15 cellular contexts compared by ENCODE assay signal in genomic region chr1:2403273-2403672, GRCh38.
"Had no signal": no experiment of that assay in that cellular context is flagged by ENCODE, and none has a peak within 500 bp of the region (broad histone marks: within the 10 kb centered on the region; RNA-seq: fewer than 3 reads in every experiment).

No MANE protein-coding gene starts in this region.

- H3K27me3 ChIP-seq: neutrophil, pancreas, sigmoid colon, testis had no signal

- H3K36me3 Mint-ChIP-seq: natural killer cell had no signal

- H3K9me3 Mint-ChIP-seq: activated naive CD4-positive, alpha-beta T cell treated with anti-CD3 and anti-CD28 coated beads, Interleukin-2, amount 50 U/mL, for 24 hours; activated T-cell treated with anti-CD3 and anti-CD28 coated beads, Interleukin-2, amount 50 U/mL, for 72 hours; effector memory CD8-positive, alpha-beta T cell; natural killer cell; stimulated activated memory B cell treated with anti-CD40 and anti-IgM and Interleukin-4, amounts not matched to agents 10 μg/mL and 1 μg/mL and 100 μg/mL, for 72 hours; type B pancreatic cell had no signal

- H3K27me3 Mint-ChIP-seq: activated naive CD4-positive, alpha-beta T cell treated with anti-CD3 and anti-CD28 coated beads, Interleukin-2, amount 50 U/mL, for 24 hours; effector memory CD8-positive, alpha-beta T cell; stimulated activated memory B cell treated with anti-CD40 and anti-IgM and Interleukin-4, amounts not matched to agents 10 μg/mL and 1 μg/mL and 100 μg/mL, for 72 hours; type B pancreatic cell had no signal

- DNase-seq: activated CD4-positive, alpha-beta T cell treated with anti-CD3 and anti-CD28 coated beads, Interleukin-2, amount 50 U/mL, for 4 hours; activated effector memory CD4-positive, alpha-beta T cell treated with anti-CD3 and anti-CD28 coated beads, Interleukin-2, amount 50 U/mL, for 16 hours; activated T-cell treated with anti-CD3 and anti-CD28 coated beads, Interleukin-2, amount 50 U/mL, for 72 hours; caudate nucleus; effector memory CD8-positive, alpha-beta T cell; foreskin fibroblast; natural killer cell; sigmoid colon; stimulated activated CD4-positive, alpha-beta T cell treated with anti-CD3 and anti-CD28 coated beads, Interleukin-4, amount 100 ng/mL, for 4 hours; testis had no signal

- H3K9me3 ChIP-seq: neutrophil, pancreas, sigmoid colon, testis had no signal

- H3K27ac Mint-ChIP-seq: activated naive CD4-positive, alpha-beta T cell treated with anti-CD3 and anti-CD28 coated beads, Interleukin-2, amount 50 U/mL, for 24 hours; activated T-cell treated with anti-CD3 and anti-CD28 coated beads, Interleukin-2, amount 50 U/mL, for 72 hours; natural killer cell; stimulated activated memory B cell treated with anti-CD40 and anti-IgM and Interleukin-4, amounts not matched to agents 10 μg/mL and 1 μg/mL and 100 μg/mL, for 72 hours; type B pancreatic cell had no signal

- FAIRE-seq: pancreas had no signal

- ATAC-seq: activated T-cell treated with anti-CD3 and anti-CD28 coated beads, Interleukin-2, amount 50 U/mL, for 72 hours; effector memory CD8-positive, alpha-beta T cell; pancreas; stimulated activated memory B cell treated with anti-CD40 and anti-IgM and Interleukin-4, amounts not matched to agents 10 μg/mL and 1 μg/mL and 100 μg/mL, for 72 hours had no signal

- H3K4me1 ChIP-seq: pancreas, sigmoid colon had no signal

- H3K4me3 ChIP-seq: pancreas, sigmoid colon, testis had no signal

- H3K4me3 Mint-ChIP-seq: activated naive CD4-positive, alpha-beta T cell treated with anti-CD3 and anti-CD28 coated beads, Interleukin-2, amount 50 U/mL, for 24 hours; activated T-cell treated with anti-CD3 and anti-CD28 coated beads, Interleukin-2, amount 50 U/mL, for 72 hours; effector memory CD8-positive, alpha-beta T cell; natural killer cell; stimulated activated memory B cell treated with anti-CD40 and anti-IgM and Interleukin-4, amounts not matched to agents 10 μg/mL and 1 μg/mL and 100 μg/mL, for 72 hours; type B pancreatic cell had no signal

- H3K27ac ChIP-seq: neutrophil, pancreas, testis had no signal
